ENCODE assay signal across 1 cellular context in genomic region chr11:61974766-61975631, GRCh38.
TF ChIP-seq lines count a peak whose summit lies in the region.

No MANE protein-coding gene starts in this region.

TF ChIP-seq in HepG2, 621 proteins besides CTCF, POLR2A, EP300 and RAD21 (continues in another document):
- TF ChIP-seq ZBTB2 (CRISPR knock-in tag; IDR thresholded peaks at IDR 0.05; ENCODE audit: low read depth) = no peak
- TF ChIP-seq EEA1 (CRISPR knock-in tag; IDR thresholded peaks at IDR 0.05; ENCODE audit: borderline replicate concordance) = no peak
- TF ChIP-seq ADNP (CRISPR knock-in tag; IDR thresholded peaks at IDR 0.05) = no peak
- TF ChIP-seq ZNF136 (CRISPR knock-in tag; IDR thresholded peaks at IDR 0.05; ENCODE audit: low read depth) = no peak
- TF ChIP-seq ZBTB46 (CRISPR knock-in tag; IDR thresholded peaks at IDR 0.05; ENCODE audit: borderline replicate concordance) = no peak
- TF ChIP-seq ZNF766 (CRISPR knock-in tag; IDR thresholded peaks at IDR 0.05; ENCODE audit: borderline replicate concordance) = no peak
- TF ChIP-seq ATRX (CRISPR knock-in tag; IDR thresholded peaks at IDR 0.05; ENCODE audit: borderline replicate concordance) = no peak
- TF ChIP-seq CERS6 (CRISPR knock-in tag; IDR thresholded peaks at IDR 0.05) = no peak
- TF ChIP-seq RFX5 (IDR thresholded peaks at IDR 0.05; ENCODE audit: low read depth, low read length) = no peak
- peak; percentile 0; the same call in 1 of the 2 replicates for TF ChIP-seq PHF8 (CRISPR knock-in tag; IDR thresholded peaks at IDR 0.05)
- TF ChIP-seq, protein P1, sequence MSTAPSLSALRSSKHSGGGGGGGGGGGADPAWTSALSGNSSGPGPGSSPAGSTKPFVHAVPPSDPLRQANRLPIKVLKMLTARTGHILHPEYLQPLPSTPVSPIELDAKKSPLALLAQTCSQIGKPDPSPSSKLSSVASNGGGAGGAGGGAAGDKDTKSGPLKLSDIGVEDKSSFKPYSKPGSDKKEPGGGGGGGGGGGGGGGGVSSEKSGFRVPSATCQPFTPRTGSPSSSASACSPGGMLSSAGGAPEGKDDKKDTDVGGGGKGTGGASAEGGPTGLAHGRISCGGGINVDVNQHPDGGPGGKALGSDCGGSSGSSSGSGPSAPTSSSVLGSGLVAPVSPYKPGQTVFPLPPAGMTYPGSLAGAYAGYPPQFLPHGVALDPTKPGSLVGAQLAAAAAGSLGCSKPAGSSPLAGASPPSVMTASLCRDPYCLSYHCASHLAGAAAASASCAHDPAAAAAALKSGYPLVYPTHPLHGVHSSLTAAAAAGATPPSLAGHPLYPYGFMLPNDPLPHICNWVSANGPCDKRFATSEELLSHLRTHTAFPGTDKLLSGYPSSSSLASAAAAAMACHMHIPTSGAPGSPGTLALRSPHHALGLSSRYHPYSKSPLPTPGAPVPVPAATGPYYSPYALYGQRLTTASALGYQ (CRISPR knock-in tag; IDR thresholded peaks at IDR 0.05) = no peak
- no peak for TF ChIP-seq ZNF746 (CRISPR knock-in tag; IDR thresholded peaks at IDR 0.05)
- no peak for TF ChIP-seq BHLHE40 (IDR thresholded peaks at IDR 0.05; ENCODE audit: low read length)
- 0 out of 2 replicates have a peak, but pooled peaks have one; percentile 29 for TF ChIP-seq ZGPAT (CRISPR knock-in tag; IDR thresholded peaks at IDR 0.05)
- no peak for TF ChIP-seq JDP2 (CRISPR knock-in tag; IDR thresholded peaks at IDR 0.05; ENCODE audit: borderline replicate concordance)
- no peak for TF ChIP-seq ZNF44 (CRISPR knock-in tag; IDR thresholded peaks at IDR 0.05)
- TF ChIP-seq KMT2A (CRISPR knock-in tag; IDR thresholded peaks at IDR 0.05) = 0 out of 2 replicates have a peak, but pooled peaks have one; percentile 32
- TF ChIP-seq KDM5A (IDR thresholded peaks at IDR 0.05; ENCODE audit: borderline replicate concordance, low read length) = no peak
- no peak for TF ChIP-seq GTF3A (CRISPR knock-in tag; conservative IDR thresholded peaks at IDR 0.05)
- peak; percentile 36; the same call in 1 of the 2 replicates for TF ChIP-seq FOSL2 (CRISPR knock-in tag; IDR thresholded peaks at IDR 0.05)
- 0 out of 2 replicates have a peak, but pooled peaks have one; percentile 45 for TF ChIP-seq MLX (CRISPR knock-in tag; IDR thresholded peaks at IDR 0.05)
- no peak for TF ChIP-seq NFKB2 (CRISPR knock-in tag; IDR thresholded peaks at IDR 0.05; ENCODE audit: borderline replicate concordance)
- TF ChIP-seq KDM2A (CRISPR knock-in tag; IDR thresholded peaks at IDR 0.05; ENCODE audit: borderline replicate concordance, low read depth) = no peak; the same call in 1 of the 2 replicates
- no peak for TF ChIP-seq MIER2 (CRISPR knock-in tag; IDR thresholded peaks at IDR 0.05)
- TF ChIP-seq ZNF318 (CRISPR knock-in tag; IDR thresholded peaks at IDR 0.05) = no peak
- no peak for TF ChIP-seq ZNF207 (IDR thresholded peaks at IDR 0.05; ENCODE audit: borderline replicate concordance)
- no peak for TF ChIP-seq FOXK2 (IDR thresholded peaks at IDR 0.05)
- no peak for TF ChIP-seq ZFP41 (CRISPR knock-in tag; IDR thresholded peaks at IDR 0.05; ENCODE audit: borderline replicate concordance)
- TF ChIP-seq MIXL1 (CRISPR knock-in tag; IDR thresholded peaks at IDR 0.05) = 0 out of 2 replicates have a peak, but pooled peaks have one; percentile 42
- TF ChIP-seq, protein P2, sequence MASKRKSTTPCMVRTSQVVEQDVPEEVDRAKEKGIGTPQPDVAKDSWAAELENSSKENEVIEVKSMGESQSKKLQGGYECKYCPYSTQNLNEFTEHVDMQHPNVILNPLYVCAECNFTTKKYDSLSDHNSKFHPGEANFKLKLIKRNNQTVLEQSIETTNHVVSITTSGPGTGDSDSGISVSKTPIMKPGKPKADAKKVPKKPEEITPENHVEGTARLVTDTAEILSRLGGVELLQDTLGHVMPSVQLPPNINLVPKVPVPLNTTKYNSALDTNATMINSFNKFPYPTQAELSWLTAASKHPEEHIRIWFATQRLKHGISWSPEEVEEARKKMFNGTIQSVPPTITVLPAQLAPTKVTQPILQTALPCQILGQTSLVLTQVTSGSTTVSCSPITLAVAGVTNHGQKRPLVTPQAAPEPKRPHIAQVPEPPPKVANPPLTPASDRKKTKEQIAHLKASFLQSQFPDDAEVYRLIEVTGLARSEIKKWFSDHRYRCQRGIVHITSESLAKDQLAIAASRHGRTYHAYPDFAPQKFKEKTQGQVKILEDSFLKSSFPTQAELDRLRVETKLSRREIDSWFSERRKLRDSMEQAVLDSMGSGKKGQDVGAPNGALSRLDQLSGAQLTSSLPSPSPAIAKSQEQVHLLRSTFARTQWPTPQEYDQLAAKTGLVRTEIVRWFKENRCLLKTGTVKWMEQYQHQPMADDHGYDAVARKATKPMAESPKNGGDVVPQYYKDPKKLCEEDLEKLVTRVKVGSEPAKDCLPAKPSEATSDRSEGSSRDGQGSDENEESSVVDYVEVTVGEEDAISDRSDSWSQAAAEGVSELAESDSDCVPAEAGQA (IDR thresholded peaks at IDR 0.05; ENCODE audit: low read depth) = no peak
- TF ChIP-seq, protein P2 (CRISPR knock-in tag; IDR thresholded peaks at IDR 0.05; ENCODE audit: borderline replicate concordance) = no peak
